In the genomic region with DNA sequence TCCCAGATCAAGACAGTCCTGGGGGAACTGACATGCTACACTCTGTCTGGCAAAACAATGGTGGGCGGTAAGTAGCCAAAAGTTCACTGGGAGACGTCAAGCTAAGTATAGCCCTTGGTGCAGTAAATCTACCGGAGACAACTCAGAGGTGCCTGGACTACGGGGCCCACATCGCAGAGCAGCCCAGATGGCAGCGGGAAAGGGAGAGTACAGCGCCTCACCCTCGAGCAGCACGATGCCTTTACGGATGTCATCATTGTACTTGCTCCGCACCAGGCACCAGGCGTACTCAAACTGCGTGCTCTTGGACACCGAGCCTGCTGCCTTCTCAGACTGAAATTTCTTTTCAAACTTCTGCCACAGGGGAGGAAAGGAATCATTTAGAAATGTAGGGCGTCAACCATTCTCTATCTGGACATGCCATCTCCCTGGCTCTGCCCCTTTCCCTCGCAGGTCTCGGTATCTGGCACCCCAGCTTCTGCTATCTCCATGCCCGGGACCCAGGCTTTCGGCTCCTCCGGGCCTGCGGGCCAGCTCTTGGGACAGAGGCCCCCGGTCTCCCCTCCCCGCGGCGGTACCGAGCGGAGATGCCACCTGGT, we compare ENCODE assay signal across 1 cellular context.
TF ChIP-seq lines count a peak whose summit lies in the region.

No MANE protein-coding gene starts in this region.

TF ChIP-seq in K562, 482 proteins besides CTCF, POLR2A, EP300 and RAD21 (continued from another document and continues in another):
- TF ChIP-seq, protein P1, sequence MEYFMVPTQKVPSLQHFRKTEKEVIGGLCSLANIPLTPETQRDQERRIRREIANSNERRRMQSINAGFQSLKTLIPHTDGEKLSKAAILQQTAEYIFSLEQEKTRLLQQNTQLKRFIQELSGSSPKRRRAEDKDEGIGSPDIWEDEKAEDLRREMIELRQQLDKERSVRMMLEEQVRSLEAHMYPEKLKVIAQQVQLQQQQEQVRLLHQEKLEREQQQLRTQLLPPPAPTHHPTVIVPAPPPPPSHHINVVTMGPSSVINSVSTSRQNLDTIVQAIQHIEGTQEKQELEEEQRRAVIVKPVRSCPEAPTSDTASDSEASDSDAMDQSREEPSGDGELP (CRISPR knock-in tag; IDR thresholded peaks at IDR 0.05; ENCODE audit: borderline replicate concordance): no peak
- TF ChIP-seq DMBX1 (CRISPR knock-in tag; IDR thresholded peaks at IDR 0.05; ENCODE audit: borderline replicate concordance): no peak
- TF ChIP-seq, protein P2, sequence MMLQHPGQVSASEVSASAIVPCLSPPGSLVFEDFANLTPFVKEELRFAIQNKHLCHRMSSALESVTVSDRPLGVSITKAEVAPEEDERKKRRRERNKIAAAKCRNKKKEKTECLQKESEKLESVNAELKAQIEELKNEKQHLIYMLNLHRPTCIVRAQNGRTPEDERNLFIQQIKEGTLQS (IDR thresholded peaks at IDR 0.05): no peak
- TF ChIP-seq, protein P2 (CRISPR knock-in tag; conservative IDR thresholded peaks at IDR 0.05): no peak
- TF ChIP-seq HNRNPLL (IDR thresholded peaks at IDR 0.05; ENCODE audit: low read depth, low read length, poor library complexity, severe bottlenecking): peak; percentile 61
- TF ChIP-seq ZFP36 (IDR thresholded peaks at IDR 0.05; ENCODE audit: low read depth, low read length, partially characterized antibody): no peak
- peak; percentile 62 for TF ChIP-seq ZNF316 (IDR thresholded peaks at IDR 0.05)
- TF ChIP-seq MAFG (tag; conservative IDR thresholded peaks at IDR 0.05): no peak
- no peak for TF ChIP-seq POLR3G (IDR thresholded peaks at IDR 0.05; ENCODE audit: extremely low read depth, insufficient read length, insufficient replicate concordance)
- no peak for TF ChIP-seq RBM25 (IDR thresholded peaks at IDR 0.05; ENCODE audit: low read depth, low read length, severe bottlenecking)
- TF ChIP-seq OTX1 (CRISPR knock-in tag; IDR thresholded peaks at IDR 0.05): peak; percentile 11; the same call in 1 of the 2 replicates
- TF ChIP-seq, protein P3, sequence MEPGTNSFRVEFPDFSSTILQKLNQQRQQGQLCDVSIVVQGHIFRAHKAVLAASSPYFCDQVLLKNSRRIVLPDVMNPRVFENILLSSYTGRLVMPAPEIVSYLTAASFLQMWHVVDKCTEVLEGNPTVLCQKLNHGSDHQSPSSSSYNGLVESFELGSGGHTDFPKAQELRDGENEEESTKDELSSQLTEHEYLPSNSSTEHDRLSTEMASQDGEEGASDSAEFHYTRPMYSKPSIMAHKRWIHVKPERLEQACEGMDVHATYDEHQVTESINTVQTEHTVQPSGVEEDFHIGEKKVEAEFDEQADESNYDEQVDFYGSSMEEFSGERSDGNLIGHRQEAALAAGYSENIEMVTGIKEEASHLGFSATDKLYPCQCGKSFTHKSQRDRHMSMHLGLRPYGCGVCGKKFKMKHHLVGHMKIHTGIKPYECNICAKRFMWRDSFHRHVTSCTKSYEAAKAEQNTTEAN (CRISPR knock-in tag; IDR thresholded peaks at IDR 0.05): no peak
- TF ChIP-seq, protein P4, sequence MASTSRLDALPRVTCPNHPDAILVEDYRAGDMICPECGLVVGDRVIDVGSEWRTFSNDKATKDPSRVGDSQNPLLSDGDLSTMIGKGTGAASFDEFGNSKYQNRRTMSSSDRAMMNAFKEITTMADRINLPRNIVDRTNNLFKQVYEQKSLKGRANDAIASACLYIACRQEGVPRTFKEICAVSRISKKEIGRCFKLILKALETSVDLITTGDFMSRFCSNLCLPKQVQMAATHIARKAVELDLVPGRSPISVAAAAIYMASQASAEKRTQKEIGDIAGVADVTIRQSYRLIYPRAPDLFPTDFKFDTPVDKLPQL (IDR thresholded peaks at IDR 0.05; ENCODE audit: extremely low read depth, insufficient read length): no peak
- TF ChIP-seq, protein P5, sequence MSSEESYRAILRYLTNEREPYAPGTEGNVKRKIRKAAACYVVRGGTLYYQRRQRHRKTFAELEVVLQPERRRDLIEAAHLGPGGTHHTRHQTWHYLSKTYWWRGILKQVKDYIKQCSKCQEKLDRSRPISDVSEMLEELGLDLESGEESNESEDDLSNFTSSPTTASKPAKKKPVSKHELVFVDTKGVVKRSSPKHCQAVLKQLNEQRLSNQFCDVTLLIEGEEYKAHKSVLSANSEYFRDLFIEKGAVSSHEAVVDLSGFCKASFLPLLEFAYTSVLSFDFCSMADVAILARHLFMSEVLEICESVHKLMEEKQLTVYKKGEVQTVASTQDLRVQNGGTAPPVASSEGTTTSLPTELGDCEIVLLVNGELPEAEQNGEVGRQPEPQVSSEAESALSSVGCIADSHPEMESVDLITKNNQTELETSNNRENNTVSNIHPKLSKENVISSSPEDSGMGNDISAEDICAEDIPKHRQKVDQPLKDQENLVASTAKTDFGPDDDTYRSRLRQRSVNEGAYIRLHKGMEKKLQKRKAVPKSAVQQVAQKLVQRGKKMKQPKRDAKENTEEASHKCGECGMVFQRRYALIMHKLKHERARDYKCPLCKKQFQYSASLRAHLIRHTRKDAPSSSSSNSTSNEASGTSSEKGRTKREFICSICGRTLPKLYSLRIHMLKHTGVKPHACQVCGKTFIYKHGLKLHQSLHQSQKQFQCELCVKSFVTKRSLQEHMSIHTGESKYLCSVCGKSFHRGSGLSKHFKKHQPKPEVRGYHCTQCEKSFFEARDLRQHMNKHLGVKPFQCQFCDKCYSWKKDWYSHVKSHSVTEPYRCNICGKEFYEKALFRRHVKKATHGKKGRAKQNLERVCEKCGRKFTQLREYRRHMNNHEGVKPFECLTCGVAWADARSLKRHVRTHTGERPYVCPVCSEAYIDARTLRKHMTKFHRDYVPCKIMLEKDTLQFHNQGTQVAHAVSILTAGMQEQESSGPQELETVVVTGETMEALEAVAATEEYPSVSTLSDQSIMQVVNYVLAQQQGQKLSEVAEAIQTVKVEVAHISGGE (CRISPR knock-in tag; IDR thresholded peaks at IDR 0.05): no peak
- peak; percentile 38; the same call in 1 of the 2 replicates for TF ChIP-seq ZBTB17 (CRISPR knock-in tag; IDR thresholded peaks at IDR 0.05)
- peak in 1 of 2 experiments; percentile 68; a peak in 2 of 4 replicates for TF ChIP-seq TEAD1 (CRISPR knock-in tag; IDR thresholded peaks at IDR 0.05)
- no peak for TF ChIP-seq HMG20B (CRISPR knock-in tag; IDR thresholded peaks at IDR 0.05)
- TF ChIP-seq, protein P6, sequence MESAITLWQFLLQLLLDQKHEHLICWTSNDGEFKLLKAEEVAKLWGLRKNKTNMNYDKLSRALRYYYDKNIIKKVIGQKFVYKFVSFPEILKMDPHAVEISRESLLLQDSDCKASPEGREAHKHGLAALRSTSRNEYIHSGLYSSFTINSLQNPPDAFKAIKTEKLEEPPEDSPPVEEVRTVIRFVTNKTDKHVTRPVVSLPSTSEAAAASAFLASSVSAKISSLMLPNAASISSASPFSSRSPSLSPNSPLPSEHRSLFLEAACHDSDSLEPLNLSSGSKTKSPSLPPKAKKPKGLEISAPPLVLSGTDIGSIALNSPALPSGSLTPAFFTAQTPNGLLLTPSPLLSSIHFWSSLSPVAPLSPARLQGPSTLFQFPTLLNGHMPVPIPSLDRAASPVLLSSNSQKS (CRISPR knock-in tag; IDR thresholded peaks at IDR 0.05): no peak
- no peak for TF ChIP-seq HSF4 (CRISPR knock-in tag; IDR thresholded peaks at IDR 0.05; ENCODE audit: borderline replicate concordance)
- no peak for TF ChIP-seq MXI1 (IDR thresholded peaks at IDR 0.05; ENCODE audit: low read depth, low read length)
- TF ChIP-seq ZNF184 (CRISPR knock-in tag; IDR thresholded peaks at IDR 0.05): no peak
- peak; percentile 44; the same call in 1 of the 2 replicates for TF ChIP-seq ERF (CRISPR knock-in tag; IDR thresholded peaks at IDR 0.05)
- TF ChIP-seq THRAP3 (IDR thresholded peaks at IDR 0.05; ENCODE audit: borderline replicate concordance): no peak
- TF ChIP-seq CTBP1 (IDR thresholded peaks at IDR 0.05; ENCODE audit: borderline replicate concordance): no peak
- TF ChIP-seq ZNF717 (CRISPR knock-in tag; IDR thresholded peaks at IDR 0.05): no peak
- no peak for TF ChIP-seq MCM2 (IDR thresholded peaks at IDR 0.05; ENCODE audit: low read depth)
- no peak for TF ChIP-seq POLR2AphosphoS2 (IDR thresholded peaks at IDR 0.05; ENCODE audit: low read length)
- TF ChIP-seq, protein P7, sequence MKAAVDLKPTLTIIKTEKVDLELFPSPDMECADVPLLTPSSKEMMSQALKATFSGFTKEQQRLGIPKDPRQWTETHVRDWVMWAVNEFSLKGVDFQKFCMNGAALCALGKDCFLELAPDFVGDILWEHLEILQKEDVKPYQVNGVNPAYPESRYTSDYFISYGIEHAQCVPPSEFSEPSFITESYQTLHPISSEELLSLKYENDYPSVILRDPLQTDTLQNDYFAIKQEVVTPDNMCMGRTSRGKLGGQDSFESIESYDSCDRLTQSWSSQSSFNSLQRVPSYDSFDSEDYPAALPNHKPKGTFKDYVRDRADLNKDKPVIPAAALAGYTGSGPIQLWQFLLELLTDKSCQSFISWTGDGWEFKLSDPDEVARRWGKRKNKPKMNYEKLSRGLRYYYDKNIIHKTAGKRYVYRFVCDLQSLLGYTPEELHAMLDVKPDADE (conservative IDR thresholded peaks at IDR 0.05; ENCODE audit: control insufficient read depth, low read depth, low read length): no peak
- TF ChIP-seq SIRT6 (IDR thresholded peaks at IDR 0.05; ENCODE audit: low read depth, low read length): no peak
- no peak for TF ChIP-seq PURB (CRISPR knock-in tag; IDR thresholded peaks at IDR 0.05; ENCODE audit: low read depth)
- no peak for TF ChIP-seq ZNF785 (CRISPR knock-in tag; IDR thresholded peaks at IDR 0.05)
- no peak for TF ChIP-seq TCF7L2 (IDR thresholded peaks at IDR 0.05; ENCODE audit: low read depth, low read length)
- 0 out of 2 replicates have a peak, but pooled peaks have one; percentile 17 for TF ChIP-seq ZKSCAN1 (IDR thresholded peaks at IDR 0.05; ENCODE audit: low read depth, low read length)
- TF ChIP-seq, protein P8, sequence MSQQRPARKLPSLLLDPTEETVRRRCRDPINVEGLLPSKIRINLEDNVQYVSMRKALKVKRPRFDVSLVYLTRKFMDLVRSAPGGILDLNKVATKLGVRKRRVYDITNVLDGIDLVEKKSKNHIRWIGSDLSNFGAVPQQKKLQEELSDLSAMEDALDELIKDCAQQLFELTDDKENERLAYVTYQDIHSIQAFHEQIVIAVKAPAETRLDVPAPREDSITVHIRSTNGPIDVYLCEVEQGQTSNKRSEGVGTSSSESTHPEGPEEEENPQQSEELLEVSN (IDR thresholded peaks at IDR 0.05; ENCODE audit: borderline replicate concordance in 1 of 2, extremely low read depth in 1 of 2, insufficient read depth in 1 of 2, insufficient read length in 1 of 2, low read depth in 1 of 2, low read length in 1 of 2, poor library complexity in 1 of 2, severe bottlenecking in 1 of 2): peak in 1 of 2 experiments; percentile 80
- TF ChIP-seq NCOA1 (IDR thresholded peaks at IDR 0.05; ENCODE audit: low read depth): no peak
- TF ChIP-seq MECOM (CRISPR knock-in tag; IDR thresholded peaks at IDR 0.05): no peak
- TF ChIP-seq HDAC3 (IDR thresholded peaks at IDR 0.05; ENCODE audit: borderline replicate concordance, partially characterized antibody): no peak
- TF ChIP-seq MTA3 (IDR thresholded peaks at IDR 0.05; ENCODE audit: borderline replicate concordance): 0 out of 2 replicates have a peak, but pooled peaks have one; percentile 35
- TF ChIP-seq PCBP2 (IDR thresholded peaks at IDR 0.05; ENCODE audit: low read depth, low read length, poor library complexity, severe bottlenecking): no peak
- peak; percentile 27; the same call in 1 of the 2 replicates for TF ChIP-seq CBFA2T2 (conservative IDR thresholded peaks at IDR 0.05)
- TF ChIP-seq, protein P9, sequence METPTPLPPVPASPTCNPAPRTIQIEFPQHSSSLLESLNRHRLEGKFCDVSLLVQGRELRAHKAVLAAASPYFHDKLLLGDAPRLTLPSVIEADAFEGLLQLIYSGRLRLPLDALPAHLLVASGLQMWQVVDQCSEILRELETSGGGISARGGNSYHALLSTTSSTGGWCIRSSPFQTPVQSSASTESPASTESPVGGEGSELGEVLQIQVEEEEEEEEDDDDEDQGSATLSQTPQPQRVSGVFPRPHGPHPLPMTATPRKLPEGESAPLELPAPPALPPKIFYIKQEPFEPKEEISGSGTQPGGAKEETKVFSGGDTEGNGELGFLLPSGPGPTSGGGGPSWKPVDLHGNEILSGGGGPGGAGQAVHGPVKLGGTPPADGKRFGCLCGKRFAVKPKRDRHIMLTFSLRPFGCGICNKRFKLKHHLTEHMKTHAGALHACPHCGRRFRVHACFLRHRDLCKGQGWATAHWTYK (CRISPR knock-in tag; IDR thresholded peaks at IDR 0.05): no peak
- TF ChIP-seq, protein P10, sequence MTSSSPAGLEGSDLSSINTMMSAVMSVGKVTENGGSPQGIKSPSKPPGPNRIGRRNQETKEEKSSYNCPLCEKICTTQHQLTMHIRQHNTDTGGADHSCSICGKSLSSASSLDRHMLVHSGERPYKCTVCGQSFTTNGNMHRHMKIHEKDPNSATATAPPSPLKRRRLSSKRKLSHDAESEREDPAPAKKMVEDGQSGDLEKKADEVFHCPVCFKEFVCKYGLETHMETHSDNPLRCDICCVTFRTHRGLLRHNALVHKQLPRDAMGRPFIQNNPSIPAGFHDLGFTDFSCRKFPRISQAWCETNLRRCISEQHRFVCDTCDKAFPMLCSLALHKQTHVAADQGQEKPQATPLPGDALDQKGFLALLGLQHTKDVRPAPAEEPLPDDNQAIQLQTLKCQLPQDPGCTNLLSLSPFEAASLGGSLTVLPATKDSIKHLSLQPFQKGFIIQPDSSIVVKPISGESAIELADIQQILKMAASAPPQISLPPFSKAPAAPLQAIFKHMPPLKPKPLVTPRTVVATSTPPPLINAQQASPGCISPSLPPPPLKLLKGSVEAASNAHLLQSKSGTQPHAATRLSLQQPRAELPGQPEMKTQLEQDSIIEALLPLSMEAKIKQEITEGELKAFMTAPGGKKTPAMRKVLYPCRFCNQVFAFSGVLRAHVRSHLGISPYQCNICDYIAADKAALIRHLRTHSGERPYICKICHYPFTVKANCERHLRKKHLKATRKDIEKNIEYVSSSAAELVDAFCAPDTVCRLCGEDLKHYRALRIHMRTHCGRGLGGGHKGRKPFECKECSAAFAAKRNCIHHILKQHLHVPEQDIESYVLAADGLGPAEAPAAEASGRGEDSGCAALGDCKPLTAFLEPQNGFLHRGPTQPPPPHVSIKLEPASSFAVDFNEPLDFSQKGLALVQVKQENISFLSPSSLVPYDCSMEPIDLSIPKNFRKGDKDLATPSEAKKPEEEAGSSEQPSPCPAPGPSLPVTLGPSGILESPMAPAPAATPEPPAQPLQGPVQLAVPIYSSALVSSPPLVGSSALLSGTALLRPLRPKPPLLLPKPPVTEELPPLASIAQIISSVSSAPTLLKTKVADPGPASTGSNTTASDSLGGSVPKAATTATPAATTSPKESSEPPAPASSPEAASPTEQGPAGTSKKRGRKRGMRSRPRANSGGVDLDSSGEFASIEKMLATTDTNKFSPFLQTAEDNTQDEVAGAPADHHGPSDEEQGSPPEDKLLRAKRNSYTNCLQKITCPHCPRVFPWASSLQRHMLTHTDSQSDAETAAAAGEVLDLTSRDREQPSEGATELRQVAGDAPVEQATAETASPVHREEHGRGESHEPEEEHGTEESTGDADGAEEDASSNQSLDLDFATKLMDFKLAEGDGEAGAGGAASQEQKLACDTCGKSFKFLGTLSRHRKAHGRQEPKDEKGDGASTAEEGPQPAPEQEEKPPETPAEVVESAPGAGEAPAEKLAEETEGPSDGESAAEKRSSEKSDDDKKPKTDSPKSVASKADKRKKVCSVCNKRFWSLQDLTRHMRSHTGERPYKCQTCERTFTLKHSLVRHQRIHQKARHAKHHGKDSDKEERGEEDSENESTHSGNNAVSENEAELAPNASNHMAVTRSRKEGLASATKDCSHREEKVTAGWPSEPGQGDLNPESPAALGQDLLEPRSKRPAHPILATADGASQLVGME (CRISPR knock-in tag; IDR thresholded peaks at IDR 0.05): no peak
